8 cellular contexts compared by ENCODE assay signal in genomic region chr6:99424022-99424421, GRCh38. TPM values are rescaled to one million over a fixed set of nuclear protein-coding genes. Genes with fewer than 3 reads are reported as not detected.
A peak's percentile ranks its signal among the peaks of the same experiment; 100 is the strongest.
DNase-seq lines count a peak whose midpoint lies in the region; ATAC-seq, FAIRE-seq and TF ChIP-seq lines count a peak whose summit lies in the region.

No MANE protein-coding gene starts in this region.

- H3K9me3 ChIP-seq in K562 (replicated peaks; ENCODE audit: control insufficient read depth, insufficient read depth, low read depth, low read length) (no peaks in the 10 kb centered on the region), mesodermal cell (ENCODE audit: control insufficient read depth, low read length) (no peaks in the 10 kb centered on the region), upper lobe of right lung (no peaks in the 10 kb centered on the region)

- CTCF ChIA-PET in K562 (lab: Yijun Ruan, JAX; ENCODE audit: low intra/inter-chr PET ratio) = no interaction called here

- peaks cover 39% of the 10 kb centered on the region for H3K36me3 ChIP-seq in K562 (ENCODE audit: control insufficient read depth, insufficient read depth, low read length)
- peaks cover 21% of the 10 kb centered on the region for H3K36me3 ChIP-seq in mesodermal cell (ENCODE audit: control insufficient read depth, insufficient read depth, low read length)
- no peaks in the 10 kb centered on the region for H3K36me3 ChIP-seq in upper lobe of right lung

- in situ Hi-C loops in K562 (cut with MboI) = no loop called here

- ATAC-seq in K562 = no peak
- ATAC-seq in upper lobe of right lung = no peak

- H3K27ac Mint-ChIP-seq in activated naive CD4-positive, alpha-beta T cell treated with anti-CD3 and anti-CD28 coated beads, Interleukin-2, amount 50 U/mL, for 24 hours = peak overlapping the region; percentile 100

- peaks cover 76% of the 10 kb centered on the region for H3K4me1 Mint-ChIP-seq in activated naive CD4-positive, alpha-beta T cell treated with anti-CD3 and anti-CD28 coated beads, Interleukin-2, amount 50 U/mL, for 24 hours

- peaks cover 4% of the 10 kb centered on the region for H3K9me1 ChIP-seq in K562 (ENCODE audit: control insufficient read depth, insufficient read depth, low read length)

- no peak for DNase-seq in activated naive CD4-positive, alpha-beta T cell treated with Interleukin-2 at 50 U/mL for 16 hours
- no peak for DNase-seq in K562 (ENCODE audit: extremely low read depth in 1 of 4, low spot score in 3 of 4)
- no peak for DNase-seq in upper lobe of right lung
- no peak for DNase-seq in NCI-H2171 (lab: John Stamatoyannopoulos, UW)
- no peak for DNase-seq in SW480 (ENCODE audit: low spot score)
- no peak for DNase-seq in SHP77 treated with DMSO at 0.1 percent for 48 hours (lab: John Stamatoyannopoulos, UW)

- no peak for TF ChIP-seq POLR2A in K562 (conservative IDR thresholded peaks at IDR 0.05)

- no peaks in the 10 kb centered on the region for H3K27me3 Mint-ChIP-seq in activated naive CD4-positive, alpha-beta T cell treated with anti-CD3 and anti-CD28 coated beads, Interleukin-2, amount 50 U/mL, for 24 hours

- H4K20me1 ChIP-seq in K562 (replicated peaks; ENCODE audit: control insufficient read depth, insufficient read depth, low read length) = peaks cover 22% of the 10 kb centered on the region; the same call in 1 of the 2 replicates

- intact Hi-C loops in K562 (cut with micrococcal nuclease) (no loop called here), upper lobe of right lung (cut with DNase I) (no loop called here)

- peak overlapping the region; percentile 100 for H3K27ac ChIP-seq in K562 (ENCODE audit: extremely low read depth, low read depth, low read length)
- no peak overlapping the region for H3K27ac ChIP-seq in mesodermal cell (ENCODE audit: low read depth, low read length, severe bottlenecking)
- H3K27ac ChIP-seq in upper lobe of right lung = no peak overlapping the region

- TF ChIP-seq CTCF in K562 (IDR thresholded peaks at IDR 0.05 in 2 of 3, conservative IDR thresholded peaks at IDR 0.05 in 1 of 3; ENCODE audit: insufficient read depth in 2 of 3, low read depth in 1 of 3, low read length in 3 of 3) (no peak), upper lobe of right lung (IDR thresholded peaks at IDR 0.05) (no peak)

- no TSS peak for BruUV-seq in K562 (replicated peaks; lab: Mats Ljungman, UMichigan)

- 5% methylated on average over 5 of the region's 5 CpGs for WGBS in K562 (ENCODE audit: insufficient coverage, low coverage, missing lambda C conversion rate)
- no CpG with 5 or more reads among the region's 5 CpGs for WGBS in mesodermal cell (ENCODE audit: insufficient coverage in 2 of 2), 2 experiments

- H3K79me2 ChIP-seq in K562 (ENCODE audit: control insufficient read depth, insufficient read depth, low read length) = peaks cover 78% of the 10 kb centered on the region

- peak overlapping the region; percentile 93 for H3K4me2 ChIP-seq in K562 (ENCODE audit: insufficient read depth, low read length)

- no peaks in the 10 kb centered on the region for H3K27me3 ChIP-seq in K562 (ENCODE audit: control insufficient read depth in 2 of 2, insufficient read depth in 2 of 2, low read length in 2 of 2)
- H3K27me3 ChIP-seq in upper lobe of right lung = no peaks in the 10 kb centered on the region

- no peaks in the 10 kb centered on the region for H3K9me3 Mint-ChIP-seq in activated naive CD4-positive, alpha-beta T cell treated with anti-CD3 and anti-CD28 coated beads, Interleukin-2, amount 50 U/mL, for 24 hours

- no peak for FAIRE-seq in K562 (lab: Jason Lieb, UNC)

- no peak for TF ChIP-seq EP300 in K562 (IDR thresholded peaks at IDR 0.05; ENCODE audit: low read length)

- POLR2A ChIA-PET in K562 (lab: Yijun Ruan, JAX) = interaction anchor here (0.6 to 2.8 kb wide), 8 partner anchors 9 to 98 kb away, joined by 3 to 15 read pairs (median 5); partner anchors contain the start of gene COQ3

- H3K4me1 ChIP-seq in K562 (replicated peaks in 1 of 2; ENCODE audit: control insufficient read depth in 2 of 2, insufficient read depth in 2 of 2, low read length in 2 of 2) (peaks cover 8 to 20% of the 10 kb centered on the region in 2 experiments; a peak in 4 of 5 replicates), mesodermal cell (ENCODE audit: control insufficient read depth, insufficient read depth, low read length, poor library complexity, severe bottlenecking) (peaks cover 6% of the 10 kb centered on the region), upper lobe of right lung (peaks cover 58% of the 10 kb centered on the region)

- H3K9ac ChIP-seq in K562 (ENCODE audit: insufficient read depth in 1 of 2, low read depth in 2 of 2, low read length in 2 of 2) = peak overlapping the region in 1 of 2 experiments; percentile 99; a peak in 2 of 4 replicates

- peaks cover 11% of the 10 kb centered on the region for H3K36me3 Mint-ChIP-seq in activated naive CD4-positive, alpha-beta T cell treated with anti-CD3 and anti-CD28 coated beads, Interleukin-2, amount 50 U/mL, for 24 hours

- peak overlapping the region; percentile 79 for H3K4me3 ChIP-seq in K562
- H3K4me3 ChIP-seq in mesodermal cell (ENCODE audit: extremely low read depth, insufficient read depth, low read length, poor library complexity, severe bottlenecking) = peak overlapping the region; percentile 88
- peak overlapping the region; percentile 89 for H3K4me3 ChIP-seq in upper lobe of right lung

- no peak for TF ChIP-seq RAD21 in K562 (CRISPR knock-in tag; conservative IDR thresholded peaks at IDR 0.05 in 1 of 2, IDR thresholded peaks at IDR 0.05 in 1 of 2)

- no peak overlapping the region for H2AFZ ChIP-seq in K562 (ENCODE audit: low read depth, low read length)

- H3K4me3 Mint-ChIP-seq in activated naive CD4-positive, alpha-beta T cell treated with anti-CD3 and anti-CD28 coated beads, Interleukin-2, amount 50 U/mL, for 24 hours = peak overlapping the region; percentile 94

TF ChIP-seq in K562, 482 proteins besides CTCF, POLR2A, EP300 and RAD21:
- TF ChIP-seq MIER1 (IDR thresholded peaks at IDR 0.05; ENCODE audit: low read depth) = 0 out of 2 replicates have a peak, but pooled peaks have one; percentile 24
- no peak for TF ChIP-seq MYC (IDR thresholded peaks at IDR 0.05; ENCODE audit: low read depth, low read length)
- TF ChIP-seq MYC (CRISPR knock-in tag; IDR thresholded peaks at IDR 0.05; ENCODE audit: borderline replicate concordance, low read depth) = no peak

RNA-seq across cellular contexts. Expression of gene PNISR, which starts 1.1 kb away (rescaled TPM):
- total RNA-seq in K562 (2011; cell fraction: chromatin; rRNA removed; ENCODE audit: low replicate concordance) = 132 and 537 TPM in 2 replicates
- 52.2 and 76.1 TPM in 2 replicates for total RNA-seq in K562 (2011; cell fraction: nucleolus; rRNA removed)
- total RNA-seq in K562 (2011; cell fraction: nucleoplasm; rRNA removed) = 205 and 438 TPM in 2 replicates
- 97.4 and 104 TPM in 2 replicates for total RNA-seq in K562 (2014; rRNA removed)
- total RNA-seq in K562 (2014; rRNA removed; fragmentation: Illumina TruSeq; extraction: Trizol) = 147 and 163 TPM in 2 replicates
- total RNA-seq in K562 (2015; rRNA removed; fragmentation: Illumina TruSeq; extraction: Trizol) = 135 and 150 TPM in 2 replicates
- 105 and 107 TPM in 2 replicates for total RNA-seq in K562 (2021)
- 122 and 131 TPM in 2 replicates for polyA plus RNA-seq in K562 (2011; rRNA removed)
- 19.6 and 43.7 TPM in 2 replicates for polyA plus RNA-seq in K562 (2011; cell fraction: cytosol; rRNA removed)
- polyA plus RNA-seq in K562 (2011; cell fraction: nucleus; rRNA removed) = 345 and 382 TPM in 2 replicates
- polyA plus RNA-seq in K562 (2012) = 113 and 132 TPM in 2 replicates
- polyA plus RNA-seq in K562 (2014; fragmentation: Illumina TruSeq; extraction: Trizol) = 152 and 205 TPM in 2 replicates
- 100 to 1,000 TPM; 108 to 112 TPM for polyA plus RNA-seq in K562 (2014; fragmentation: Nextera tagmentation; extraction: Ambion mirVana)
- polyA plus RNA-seq in K562 (2014; rRNA removed) = 188 and 206 TPM in 2 replicates
- polyA minus RNA-seq in K562 (2011; rRNA and poly(A)+ RNA removed) = 87.7 and 99.4 TPM in 2 replicates
- polyA minus RNA-seq in K562 (2011; cell fraction: cytosol; rRNA and poly(A)+ RNA removed) = 18.7 and 23.8 TPM in 2 replicates
- polyA minus RNA-seq in K562 (2011; cell fraction: nucleus; rRNA and poly(A)+ RNA removed) = 115 and 210 TPM in 2 replicates
- polyA plus RNA-seq in mesodermal cell (2013, experiment 1 of 2) = 115 TPM
- polyA plus RNA-seq in mesodermal cell (2013, experiment 2 of 2) = 128 TPM
- total RNA-seq in upper lobe of right lung = 111 TPM

RNA-seq across cellular contexts. Expression of gene COQ3, which starts 30.0 kb away (rescaled TPM):
- total RNA-seq in K562 (2011; cell fraction: chromatin; rRNA removed; ENCODE audit: low replicate concordance) = 3.9 and 5.6 TPM in 2 replicates
- total RNA-seq in K562 (2011; cell fraction: nucleolus; rRNA removed) = 4.1 and 5.0 TPM in 2 replicates
- 5.9 and 6.6 TPM in 2 replicates for total RNA-seq in K562 (2011; cell fraction: nucleoplasm; rRNA removed)
- total RNA-seq in K562 (2014; rRNA removed) = 14.4 and 16.9 TPM in 2 replicates
- 31.9 and 34.6 TPM in 2 replicates for total RNA-seq in K562 (2014; rRNA removed; fragmentation: Illumina TruSeq; extraction: Trizol)
- total RNA-seq in K562 (2015; rRNA removed; fragmentation: Illumina TruSeq; extraction: Trizol) = 25.2 and 28.2 TPM in 2 replicates
- 24.6 and 26.3 TPM in 2 replicates for total RNA-seq in K562 (2021)
- 29.0 and 43.9 TPM in 2 replicates for polyA plus RNA-seq in K562 (2011; rRNA removed)
- polyA plus RNA-seq in K562 (2011; cell fraction: cytosol; rRNA removed) = 11.3 and 19.2 TPM in 2 replicates
- polyA plus RNA-seq in K562 (2011; cell fraction: nucleus; rRNA removed) = 11.5 and 15.4 TPM in 2 replicates
- 17.1 and 21.5 TPM in 2 replicates for polyA plus RNA-seq in K562 (2012)
- 31.8 and 33.9 TPM in 2 replicates for polyA plus RNA-seq in K562 (2014; fragmentation: Illumina TruSeq; extraction: Trizol)
- 100 to 1,000 TPM; 111 to 137 TPM for polyA plus RNA-seq in K562 (2014; fragmentation: Nextera tagmentation; extraction: Ambion mirVana)
- 38.3 and 40.8 TPM in 2 replicates for polyA plus RNA-seq in K562 (2014; rRNA removed)
- 15.4 and 18.4 TPM in 2 replicates for polyA minus RNA-seq in K562 (2011; rRNA and poly(A)+ RNA removed)
- polyA minus RNA-seq in K562 (2011; cell fraction: cytosol; rRNA and poly(A)+ RNA removed) = 6.6 and 8.0 TPM in 2 replicates
- 2.0 and 3.4 TPM in 2 replicates for polyA minus RNA-seq in K562 (2011; cell fraction: nucleus; rRNA and poly(A)+ RNA removed)
- polyA plus RNA-seq in mesodermal cell (2013, experiment 1 of 2) = 7.2 TPM
- 7.8 TPM for polyA plus RNA-seq in mesodermal cell (2013, experiment 2 of 2)
- 3.9 TPM for total RNA-seq in upper lobe of right lung
